ENCODE assay signal across 13 cellular contexts in the genomic region with DNA sequence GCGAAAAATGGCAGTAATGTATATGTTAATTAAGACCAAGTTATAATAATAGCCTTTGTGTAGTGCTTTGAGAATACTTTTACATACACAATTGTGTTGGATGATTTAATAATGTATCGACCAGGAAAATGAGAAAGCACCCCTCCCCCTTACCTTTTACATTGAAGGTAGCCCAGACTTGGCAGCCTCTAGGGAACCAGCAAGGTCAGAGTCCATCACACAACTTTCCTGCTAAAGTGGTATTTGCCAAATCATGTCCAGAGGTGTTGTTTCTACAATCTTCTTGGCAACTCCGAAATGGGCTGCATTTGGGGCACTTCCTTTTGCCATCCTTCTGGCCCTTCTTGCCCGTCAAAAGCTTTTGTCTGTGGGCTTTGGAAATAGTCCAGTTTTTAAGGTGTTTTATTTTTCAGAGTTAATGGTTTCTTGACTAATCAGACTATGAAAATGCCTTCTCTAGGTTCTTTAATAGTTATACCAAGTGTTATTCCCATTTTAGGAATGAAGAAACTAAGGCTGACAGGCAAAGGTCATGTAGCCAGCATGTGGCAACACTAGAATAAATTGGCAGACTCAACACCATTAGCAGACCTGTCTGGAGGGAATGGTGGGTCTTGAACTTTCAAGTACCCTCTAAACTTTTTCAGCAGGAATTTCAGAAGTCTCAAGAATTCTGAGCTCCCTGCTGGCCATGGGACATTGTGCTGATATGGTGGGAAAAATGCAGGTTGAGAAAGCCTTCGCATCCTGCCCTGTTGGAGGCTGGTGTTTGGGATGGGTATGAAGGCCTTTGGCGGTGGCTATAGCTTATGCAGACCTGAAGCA. TPM values are rescaled to one million over a fixed set of nuclear protein-coding genes. Genes with fewer than 3 reads are reported as not detected.
A peak's percentile ranks its signal among the peaks of the same experiment; 100 is the strongest.
DNase-seq lines count a peak whose midpoint lies in the region; ATAC-seq lines count a peak whose summit lies in the region.
"Had no signal": no experiment of that assay in that cellular context is flagged by ENCODE, and none has a peak within 500 bp of the region (broad histone marks: within the 10 kb centered on the region; RNA-seq: fewer than 3 reads in every experiment).

No MANE protein-coding gene starts in this region.

- no peak overlapping the region for H2AFZ ChIP-seq in ACC112 (ENCODE audit: low read length, unreplicated experiment)

- H3K27me3 ChIP-seq in ACC112 (ENCODE audit: insufficient read depth, low read length): no peaks in the 10 kb centered on the region
- H3K27me3 ChIP-seq in naive thymus-derived CD4-positive, alpha-beta T cell (ENCODE audit: control insufficient read depth in 2 of 2, insufficient read depth in 2 of 2, low read length in 2 of 2): no peaks in the 10 kb centered on the region
- H3K27me3 ChIP-seq: foreskin keratinocyte had no signal

- peaks cover 27% of the 10 kb centered on the region for H3K36me3 Mint-ChIP-seq in central memory CD8-positive, alpha-beta T cell (ENCODE audit: insufficient read depth)
- peaks cover 0 to 23% (median 12%) of the 10 kb centered on the region in 5 donors for H3K36me3 Mint-ChIP-seq in naive thymus-derived CD4-positive, alpha-beta T cell

- no peak for ATAC-seq in central memory CD8-positive, alpha-beta T cell (replicated peaks; ENCODE audit: extremely low read depth, poor library complexity, severe bottlenecking)
- no peak for ATAC-seq in naive thymus-derived CD4-positive, alpha-beta T cell
- no peak for ATAC-seq in GM19452 (IDR thresholded peaks at IDR 0.05; ENCODE audit: unreplicated experiment)
- ATAC-seq: foreskin keratinocyte, HCT116 had no signal

- H3K36me3 ChIP-seq in ACC112 (ENCODE audit: insufficient read depth, low read length): peaks cover 6% of the 10 kb centered on the region
- H3K36me3 ChIP-seq in naive thymus-derived CD4-positive, alpha-beta T cell (ENCODE audit: control insufficient read depth in 2 of 3, insufficient read depth in 3 of 3, low read length in 3 of 3): peaks cover 0 to 11% (median 7%) of the 10 kb centered on the region in 3 experiments
- H3K36me3 ChIP-seq: prostate gland had no signal

- no peak for DNase-seq in central memory CD8-positive, alpha-beta T cell (ENCODE audit: low spot score in 2 of 2)
- no peak for DNase-seq in naive thymus-derived CD4-positive, alpha-beta T cell
- DNase-seq in SKM-1 (lab: John Stamatoyannopoulos, UW; ENCODE audit: unreplicated experiment) (no peak), G401 (ENCODE audit: low spot score) (no peak), NCI-H774 (lab: John Stamatoyannopoulos, UW) (no peak)
- DNase-seq: foreskin keratinocyte, NCI-H2081 had no signal

- CTCF ChIA-PET in naive thymus-derived CD4-positive, alpha-beta T cell (lab: Charles Lee): interaction anchor here (1.1 kb wide), 1 partner anchor 27 kb away, joined by 3 read pairs; no protein-coding TSS in a partner anchor

- H3K4me1 Mint-ChIP-seq in central memory CD8-positive, alpha-beta T cell: peaks cover 81% of the 10 kb centered on the region
- peaks cover 55 to 99% (median 96%) of the 10 kb centered on the region in 7 donors for H3K4me1 Mint-ChIP-seq in naive thymus-derived CD4-positive, alpha-beta T cell

- H3K9me3 Mint-ChIP-seq in central memory CD8-positive, alpha-beta T cell: no peaks in the 10 kb centered on the region
- no peaks in the 10 kb centered on the region for H3K9me3 Mint-ChIP-seq in naive thymus-derived CD4-positive, alpha-beta T cell

- H3K4me3 Mint-ChIP-seq in central memory CD8-positive, alpha-beta T cell: peak overlapping the region; percentile 44
- peak overlapping the region in 9 of 10 donors; percentile 7 to 99 (median 96) for H3K4me3 Mint-ChIP-seq in naive thymus-derived CD4-positive, alpha-beta T cell

- H3K27me3 Mint-ChIP-seq in central memory CD8-positive, alpha-beta T cell: no peaks in the 10 kb centered on the region
- H3K27me3 Mint-ChIP-seq in naive thymus-derived CD4-positive, alpha-beta T cell: no peaks in the 10 kb centered on the region

- no peaks in the 10 kb centered on the region for H3K9me3 ChIP-seq in naive thymus-derived CD4-positive, alpha-beta T cell (ENCODE audit: control insufficient read depth in 2 of 3, low read length in 3 of 3)
- H3K9me3 ChIP-seq: prostate gland had no signal

- H3K27ac Mint-ChIP-seq in central memory CD8-positive, alpha-beta T cell (ENCODE audit: low read depth): peak overlapping the region; percentile 98
- peak overlapping the region in 7 of 9 donors; percentile 79 to 96 (median 94) for H3K27ac Mint-ChIP-seq in naive thymus-derived CD4-positive, alpha-beta T cell

- peak overlapping the region; percentile 83; the same call in 1 of the 2 replicates for H3K4me3 ChIP-seq in ACC112 (ENCODE audit: low read depth, low read length)
- peak overlapping the region; percentile 23; the same call in 1 of the 2 replicates for H3K4me3 ChIP-seq in GM08714 (ENCODE audit: low read length)
- no peak overlapping the region for H3K4me3 ChIP-seq in naive thymus-derived CD4-positive, alpha-beta T cell (ENCODE audit: low read length)
- H3K4me3 ChIP-seq: K562, prostate gland had no signal

- peaks cover 58% of the 10 kb centered on the region for H3K4me1 ChIP-seq in ACC112 (ENCODE audit: control insufficient read depth, insufficient read depth, low read length, unreplicated experiment)
- H3K4me1 ChIP-seq in naive thymus-derived CD4-positive, alpha-beta T cell (ENCODE audit: control insufficient read depth in 2 of 2, insufficient read depth in 2 of 2, low read length in 2 of 2): peaks cover 38 to 73% of the 10 kb centered on the region in 2 donors

- in situ Hi-C loops in G401 (cut with HindIII; ENCODE audit: low sequenced_read_pairs): no loop called here

- peak overlapping the region; percentile 99 for H3K27ac ChIP-seq in ACC112 (ENCODE audit: low read depth, low read length)
- peak overlapping the region; percentile 98 for H3K27ac ChIP-seq in naive thymus-derived CD4-positive, alpha-beta T cell (ENCODE audit: low read depth, low read length)
- H3K27ac ChIP-seq: foreskin keratinocyte had no signal

- peaks cover 90% of the 10 kb centered on the region for H3K79me2 ChIP-seq in ACC112 (ENCODE audit: control insufficient read depth, insufficient read depth, low read length, unreplicated experiment)

- intact Hi-C loops in naive thymus-derived CD4-positive, alpha-beta T cell (cut with micrococcal nuclease): loop anchor here (2.0 to 10.0 kb wide), 5 partner anchors 122 to 625 kb away; partner anchors contain the start of gene CD101 (in 1 of the 2)

- POLR2A ChIA-PET in naive thymus-derived CD4-positive, alpha-beta T cell (lab: Charles Lee): interaction anchor here (0.8 kb wide), 1 partner anchor 32 kb away, joined by 3 read pairs; no protein-coding TSS in a partner anchor

RNA-seq across cellular contexts. Expression of gene ATP1A1, which starts 6.8 kb away (rescaled TPM):
- 100 to 1,000 TPM; 228 to 315 (median 287) TPM for total RNA-seq in naive thymus-derived CD4-positive, alpha-beta T cell
- polyA plus RNA-seq in naive thymus-derived CD4-positive, alpha-beta T cell: 10 to 100 TPM; 75.0 to 86.0 TPM
- 99.3 and 135 TPM in 2 replicates for total RNA-seq in G401 (2014; rRNA removed; shearing (Covaris generic))
